ENCODE assay signal across 8 cellular contexts in genomic region chr3:156674911-156675743, GRCh38. TPM values are rescaled to one million over a fixed set of nuclear protein-coding genes. Genes with fewer than 3 reads are reported as not detected.
A peak's percentile ranks its signal among the peaks of the same experiment; 100 is the strongest.
DNase-seq lines count a peak whose midpoint lies in the region; ATAC-seq and TF ChIP-seq lines count a peak whose summit lies in the region.

No MANE protein-coding gene starts in this region.

- H3K27me3 Mint-ChIP-seq in activated T-cell treated with anti-CD3 and anti-CD28 coated beads, Interleukin-2, amount 50 U/mL, for 4 hours (ENCODE audit: low read depth): no peaks in the 10 kb centered on the region

- H3K9me3 Mint-ChIP-seq in activated T-cell treated with anti-CD3 and anti-CD28 coated beads, Interleukin-2, amount 50 U/mL, for 4 hours: no peaks in the 10 kb centered on the region

- peak; percentile 22 to 23 for ATAC-seq in activated T-cell treated with anti-CD3 and anti-CD28 coated beads, Interleukin-2, amount 50 U/mL, for 4 hours
- no peak for ATAC-seq in HG02610 (IDR thresholded peaks at IDR 0.05; ENCODE audit: unreplicated experiment)

- under 1% methylated on average over 62 of the region's 84 CpGs for WGBS in esophagus muscularis mucosa

- H3K9ac ChIP-seq in muscle layer of colon (ENCODE audit: low read length): peak overlapping the region; percentile 86

- H3K27me3 ChIP-seq in esophagus muscularis mucosa (no peaks in the 10 kb centered on the region), muscle layer of colon (ENCODE audit: control insufficient read depth in 1 of 2, insufficient read depth in 2 of 2, low read length in 2 of 2) (no peaks in the 10 kb centered on the region)

- peak; percentile 33 to 47 (median 36) for TF ChIP-seq CTCF in esophagus muscularis mucosa (IDR thresholded peaks at IDR 0.05)

- H3K36me3 Mint-ChIP-seq in activated T-cell treated with anti-CD3 and anti-CD28 coated beads, Interleukin-2, amount 50 U/mL, for 4 hours (ENCODE audit: insufficient read depth): peaks cover 17% of the 10 kb centered on the region

- no peak for TF ChIP-seq EP300 in esophagus muscularis mucosa (IDR thresholded peaks at IDR 0.05)

- no peak for TF ChIP-seq POLR2A in esophagus muscularis mucosa (IDR thresholded peaks at IDR 0.05; ENCODE audit: low read depth)

- H3K9me3 ChIP-seq in esophagus muscularis mucosa (no peaks in the 10 kb centered on the region), muscle layer of colon (ENCODE audit: low read length) (no peaks in the 10 kb centered on the region)

- intact Hi-C loops in esophagus muscularis mucosa (cut with DNase I): loop anchor here (2.0 to 5.0 kb wide), 5 partner anchors 118 to 524 kb away; partner anchors contain the start of gene SSR3

- DNase-seq in SIG-M5 treated with dmso at 0.1 percent for 504 hours (lab: John Stamatoyannopoulos, UW; ENCODE audit: unreplicated experiment) (peak; percentile 48), SIG-M5 (lab: John Stamatoyannopoulos, UW) (no peak), NOMO-1 (lab: John Stamatoyannopoulos, UW; ENCODE audit: unreplicated experiment in 2 of 2) (peak; percentile 52 to 63), esophagus muscularis mucosa (ENCODE audit: extremely low spot score) (no peak)
- peak; percentile 13 for DNase-seq in activated T-cell treated with anti-CD3 and anti-CD28 coated beads, Interleukin-2, amount 50 U/mL, for 4 hours
- peak; percentile 48 for DNase-seq in stimulated activated naive CD4-positive, alpha-beta T cell treated with Interleukin-2 at 50 U/mL for 16 hours (lab: John Stamatoyannopoulos, UW)

- H3K4me3 ChIP-seq in esophagus muscularis mucosa (peak overlapping the region; percentile 79 to 96 (median 86)), muscle layer of colon (ENCODE audit: low read depth in 1 of 2, low read length in 2 of 2) (peak overlapping the region; percentile 77 to 92)

- H3K4me3 Mint-ChIP-seq in activated T-cell treated with anti-CD3 and anti-CD28 coated beads, Interleukin-2, amount 50 U/mL, for 4 hours: peak overlapping the region; percentile 96

- H3K27ac ChIP-seq in esophagus muscularis mucosa (replicated peaks in 1 of 4): peak overlapping the region; percentile 92 to 98 (median 96)
- peak overlapping the region; percentile 96 for H3K27ac ChIP-seq in muscle layer of colon (ENCODE audit: low read depth, low read length)

- H3K36me3 ChIP-seq in esophagus muscularis mucosa (peaks cover 0 to 20% (median 10%) of the 10 kb centered on the region in 4 donors), muscle layer of colon (ENCODE audit: insufficient read depth, low read length) (peaks cover 8% of the 10 kb centered on the region)

- H3K4me1 ChIP-seq in esophagus muscularis mucosa (peaks cover 11 to 50% (median 41%) of the 10 kb centered on the region in 4 donors), muscle layer of colon (ENCODE audit: insufficient read depth, low read length) (peaks cover 27% of the 10 kb centered on the region)

- peaks cover 40% of the 10 kb centered on the region for H3K4me1 Mint-ChIP-seq in activated T-cell treated with anti-CD3 and anti-CD28 coated beads, Interleukin-2, amount 50 U/mL, for 4 hours (ENCODE audit: low read depth)

RNA-seq across cellular contexts. Expression of gene TIPARP, which starts 0.7 kb away (rescaled TPM):
- total RNA-seq in activated T-cell treated with anti-CD3 and anti-CD28 coated beads, Interleukin-2, amount 50 U/mL, for 4 hours: 10 to 100 TPM; 18.2 to 21.7 (median 20.4) TPM
- total RNA-seq in esophagus muscularis mucosa: 10 to 100 TPM; 61.9 to 94.8 (median 78.5) TPM

Comparison
In these comparisons a context has a peak if more than half of its experiments do, and no peak if none do; other contexts are left out.
1. DNase-seq: peak in SIG-M5 treated with dmso at 0.1 percent for 504 hours (single experiment), NOMO-1 (2 of 2), activated T-cell treated with anti-CD3 and anti-CD28 coated beads, Interleukin-2, amount 50 U/mL, for 4 hours (single experiment) and stimulated activated naive CD4-positive, alpha-beta T cell treated with Interleukin-2 at 50 U/mL for 16 hours (single experiment); none in SIG-M5 (single experiment) and esophagus muscularis mucosa (single experiment).